18 cellular contexts compared by ENCODE assay signal in genomic region chr3:106683931-106684330, GRCh38.
"Had no signal": no experiment of that assay in that cellular context is flagged by ENCODE, and none has a peak within 500 bp of the region (broad histone marks: within the 10 kb centered on the region; RNA-seq: fewer than 3 reads in every experiment).

No MANE protein-coding gene starts in this region.

- H3K4me1 ChIP-seq: upper lobe of right lung had no signal

- H3K27ac Mint-ChIP-seq: activated naive CD4-positive, alpha-beta T cell treated with anti-CD3 and anti-CD28 coated beads, Interleukin-2, amount 50 U/mL, for 72 hours; activated T-helper 1 cell treated with anti-CD3 and anti-CD28 coated beads, Interleukin-12 subunit alpha, Interleukin-12 subunit beta, Interleukin-2, Interleukin-4 antibody, amounts not matched to agents 30 ng/mL and 10 ng/mL and 1 ng/mL, durations not matched to agents 14 hours and 24 hours and 36 hours; memory B cell; stimulated activated naive B cell treated with anti-CD40 and anti-IgM and Interleukin-4, amounts not matched to agents 10 μg/mL and 1 μg/mL and 100 μg/mL, for 72 hours had no signal

- H3K9me3 ChIP-seq: upper lobe of right lung had no signal

- H3K27me3 ChIP-seq: cardiac muscle cell, upper lobe of right lung had no signal

- DNase-seq: activated CD4-positive, alpha-beta T cell treated with anti-CD3 and anti-CD28 coated beads for 1 hour; activated gamma-delta T cell treated with Interleukin-2 at 50 U/mL for 16 hours; dermis blood vessel endothelial cell; effector memory CD4-positive, alpha-beta T cell; foreskin fibroblast; hippocampal formation; kidney; left ventricle myocardium superior; occipital lobe; posterior cingulate gyrus; retina; stimulated activated naive B cell treated with anti-CD40 and anti-IgM and Interleukin-4, amounts not matched to agents 10 μg/mL and 1 μg/mL and 100 μg/mL, for 72 hours; upper lobe of right lung; WERI-Rb-1 had no signal

- H3K4me3 ChIP-seq: cardiac muscle cell, upper lobe of right lung had no signal

- H3K9me3 Mint-ChIP-seq: activated naive CD4-positive, alpha-beta T cell treated with anti-CD3 and anti-CD28 coated beads, Interleukin-2, amount 50 U/mL, for 72 hours; activated T-helper 1 cell treated with anti-CD3 and anti-CD28 coated beads, Interleukin-12 subunit alpha, Interleukin-12 subunit beta, Interleukin-2, Interleukin-4 antibody, amounts not matched to agents 30 ng/mL and 10 ng/mL and 1 ng/mL, durations not matched to agents 14 hours and 24 hours and 36 hours; memory B cell; stimulated activated naive B cell treated with anti-CD40 and anti-IgM and Interleukin-4, amounts not matched to agents 10 μg/mL and 1 μg/mL and 100 μg/mL, for 72 hours had no signal

- H3K4me1 Mint-ChIP-seq: memory B cell; stimulated activated naive B cell treated with anti-CD40 and anti-IgM and Interleukin-4, amounts not matched to agents 10 μg/mL and 1 μg/mL and 100 μg/mL, for 72 hours had no signal

- H3K27ac ChIP-seq: cardiac muscle cell, upper lobe of right lung, WERI-Rb-1 had no signal

- H3K36me3 ChIP-seq: cardiac muscle cell, upper lobe of right lung, WERI-Rb-1 had no signal

- H3K36me3 Mint-ChIP-seq: activated naive CD4-positive, alpha-beta T cell treated with anti-CD3 and anti-CD28 coated beads, Interleukin-2, amount 50 U/mL, for 72 hours; memory B cell; stimulated activated naive B cell treated with anti-CD40 and anti-IgM and Interleukin-4, amounts not matched to agents 10 μg/mL and 1 μg/mL and 100 μg/mL, for 72 hours had no signal

- H3K4me3 Mint-ChIP-seq: activated T-helper 1 cell treated with anti-CD3 and anti-CD28 coated beads, Interleukin-12 subunit alpha, Interleukin-12 subunit beta, Interleukin-2, Interleukin-4 antibody, amounts not matched to agents 30 ng/mL and 10 ng/mL and 1 ng/mL, durations not matched to agents 14 hours and 24 hours and 36 hours; memory B cell; stimulated activated naive B cell treated with anti-CD40 and anti-IgM and Interleukin-4, amounts not matched to agents 10 μg/mL and 1 μg/mL and 100 μg/mL, for 72 hours had no signal
